ENCODE assay signal across 25 cellular contexts in the genomic region with DNA sequence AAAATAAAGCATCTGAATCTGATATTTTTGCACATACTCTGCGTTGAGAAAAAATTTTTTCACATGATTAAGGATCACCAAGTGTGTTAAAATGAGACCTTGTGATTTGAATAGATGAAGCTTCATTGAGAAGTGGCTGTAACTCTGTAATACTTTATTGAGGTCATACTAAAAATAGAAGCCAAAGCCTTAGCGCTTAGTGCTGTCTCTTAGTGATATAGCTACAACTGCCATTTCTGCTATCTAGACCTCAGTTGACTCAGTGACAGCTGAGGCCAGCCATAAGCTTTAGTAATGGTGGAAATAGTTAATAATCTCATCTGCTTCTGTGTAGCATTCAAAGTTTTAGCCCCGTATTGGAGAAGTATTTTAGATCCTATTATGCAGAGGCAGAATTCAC.
DNase-seq lines count a peak whose midpoint lies in the region; ATAC-seq and TF ChIP-seq lines count a peak whose summit lies in the region.
"Had no signal": no experiment of that assay in that cellular context is flagged by ENCODE, and none has a peak within 500 bp of the region (broad histone marks: within the 10 kb centered on the region; RNA-seq: fewer than 3 reads in every experiment).

No MANE protein-coding gene starts in this region.

- H3K27me3 ChIP-seq in right atrium auricular region, result no peaks in the 10 kb centered on the region
- H3K27me3 ChIP-seq in heart left ventricle, result no peaks in the 10 kb centered on the region
- no peaks in the 10 kb centered on the region for H3K27me3 ChIP-seq in skeletal muscle tissue (ENCODE audit: control insufficient read depth in 3 of 3, insufficient read depth in 3 of 3, low read length in 3 of 3)
- H3K27me3 ChIP-seq in Peyer's patch, result no peaks in the 10 kb centered on the region
- H3K27me3 ChIP-seq: BLaER1, MG63 had no signal

- no peaks in the 10 kb centered on the region for H3K4me1 ChIP-seq in right atrium auricular region
- peaks cover 0 to 10% (median 0%) of the 10 kb centered on the region in 12 donors for H3K4me1 ChIP-seq in heart left ventricle
- H3K4me1 ChIP-seq in skeletal muscle tissue (ENCODE audit: control insufficient read depth in 3 of 3, insufficient read depth in 3 of 3, low read length in 3 of 3), result peaks cover 2 to 6% (median 3%) of the 10 kb centered on the region in 3 donors
- no peaks in the 10 kb centered on the region for H3K4me1 ChIP-seq in Peyer's patch
- H3K4me1 ChIP-seq: BLaER1 had no signal

- TF ChIP-seq POLR2A in heart left ventricle (IDR thresholded peaks at IDR 0.05) (no peak), lower leg skin (IDR thresholded peaks at IDR 0.05) (no peak), Peyer's patch (IDR thresholded peaks at IDR 0.05) (no peak)

- H3K9me3 ChIP-seq in right atrium auricular region (no peaks in the 10 kb centered on the region), heart left ventricle (peaks cover 0 to 8% (median 0%) of the 10 kb centered on the region in 12 donors), skeletal muscle tissue (ENCODE audit: control insufficient read depth in 3 of 3, low read length in 3 of 3) (peaks cover 0 to 3% (median 0%) of the 10 kb centered on the region in 3 donors), Peyer's patch (no peaks in the 10 kb centered on the region)
- H3K9me3 ChIP-seq: MG63 had no signal

- H3K4me3 ChIP-seq in right atrium auricular region (no peak overlapping the region), heart left ventricle (no peak overlapping the region), skeletal muscle tissue (ENCODE audit: low read length in 3 of 3) (peak overlapping the region in 1 of 3 donors; percentile 27), lower leg skin (ENCODE audit: low read depth, poor library complexity, severe bottlenecking) (no peak overlapping the region), Peyer's patch (no peak overlapping the region)
- H3K4me3 ChIP-seq: BLaER1, GM12878, MG63 had no signal

- TF ChIP-seq CTCF in right atrium auricular region (IDR thresholded peaks at IDR 0.05) (no peak), heart left ventricle (IDR thresholded peaks at IDR 0.05) (no peak), lower leg skin (IDR thresholded peaks at IDR 0.05) (no peak), Peyer's patch (IDR thresholded peaks at IDR 0.05) (no peak)

- ATAC-seq in Right ventricle myocardium superior (ENCODE audit: poor library complexity) (peak; percentile 93), heart left ventricle (peak; percentile 90 to 95 (median 92))
- ATAC-seq: GM12878, PC-3 had no signal

- DNase-seq in Right ventricle myocardium superior (no peak), right atrium auricular region (ENCODE audit: low spot score) (no peak), heart left ventricle (no peak), myocyte (ENCODE audit: low read depth) (peak; percentile 13), SKM-1 treated with dmso at 0.1 percent for 144 hours (lab: John Stamatoyannopoulos, UW; ENCODE audit: unreplicated experiment) (no peak), lower leg skin (ENCODE audit: low spot score in 2 of 2) (no peak), Peyer's patch (no peak)
- DNase-seq: CD4-positive, CD25-positive, alpha-beta regulatory T cell; DMS79; EL; GDM1; HCEC 1CT; KG1; MG63; NCI-H1105 treated with DMSO at 0.1 percent for 48 hours; NCI-H146; NCI-H2029; NCI-H446 treated with DMSO at 0.1 percent for 48 hours; NCI-H69; NK-92 treated with Interleukin-12 subunit alpha and Interleukin-12 subunit beta, amount 100 ng/mL, for 24 hours; PC-3; SHP77 had no signal

- intact Hi-C loops in Right ventricle myocardium superior (cut with DNase I) (no loop called here), heart left ventricle (cut with DNase I) (no loop called here), lower leg skin (cut with DNase I; ENCODE audit: low total_unique reads) (no loop called here)

- peak overlapping the region in 2 of 3 donors; percentile 34 to 36 for H3K9ac ChIP-seq in skeletal muscle tissue (ENCODE audit: low read depth in 1 of 3, low read length in 3 of 3)
- H3K9ac ChIP-seq: BLaER1 had no signal

- peak overlapping the region in 1 of 2 donors; percentile 50 for H3K27ac ChIP-seq in right atrium auricular region
- peak overlapping the region in 2 of 12 donors; percentile 17 to 34 for H3K27ac ChIP-seq in heart left ventricle
- peak overlapping the region; percentile 70 for H3K27ac ChIP-seq in skeletal muscle tissue (ENCODE audit: low read depth, low read length)
- H3K27ac ChIP-seq in Peyer's patch, result no peak overlapping the region
- H3K27ac ChIP-seq: BLaER1 had no signal

- WGBS in heart left ventricle, 4 donors, result 22 to 38% (median 30%) methylated on average over 3 of the region's 3 CpGs
- WGBS in lower leg skin, 2 donors, result 75 to 79% methylated on average over 3 of the region's 3 CpGs

- H3K36me3 ChIP-seq in right atrium auricular region (no peaks in the 10 kb centered on the region), heart left ventricle (no peaks in the 10 kb centered on the region), skeletal muscle tissue (ENCODE audit: control insufficient read depth in 3 of 3, insufficient read depth in 3 of 3, low read length in 3 of 3) (no peaks in the 10 kb centered on the region), Peyer's patch (no peaks in the 10 kb centered on the region)
- H3K36me3 ChIP-seq: BLaER1, MG63 had no signal
